In genomic region chr1:226633541-226634155, GRCh38 we compare ENCODE assay signal across 10 cellular contexts.
DNase-seq lines count a peak whose midpoint lies in the region; ATAC-seq, FAIRE-seq and TF ChIP-seq lines count a peak whose summit lies in the region.
"Had no signal": no experiment of that assay in that cellular context is flagged by ENCODE, and none has a peak within 500 bp of the region (broad histone marks: within the 10 kb centered on the region; RNA-seq: fewer than 3 reads in every experiment).

No MANE protein-coding gene starts in this region.

- CTCF ChIA-PET in OCI-LY7 (lab: Charles Lee; ENCODE audit: unreplicated experiment) = interaction anchor here (0.9 to 1.6 kb wide), 4 partner anchors 10 to 193 kb away, joined by 3 to 7 read pairs (median 4); no protein-coding TSS in a partner anchor
- CTCF ChIA-PET in HepG2 (lab: Yijun Ruan, JAX; ENCODE audit: low intra/inter-chr PET ratio, low total read pairs) = interaction anchor here (0.7 to 2.1 kb wide), 2 partner anchors 194 to 804 kb away, joined by 5 to 20 read pairs; no protein-coding TSS in a partner anchor

- no peaks in the 10 kb centered on the region for H3K9me3 ChIP-seq in heart left ventricle
- H3K9me3 ChIP-seq in OCI-LY7 (ENCODE audit: low read length) = no peaks in the 10 kb centered on the region
- H3K9me3 ChIP-seq in HepG2 (ENCODE audit: low read length) = no peaks in the 10 kb centered on the region
- H3K9me3 ChIP-seq: SJSA1 had no signal

- H2AFZ ChIP-seq in OCI-LY7 (ENCODE audit: low read length) (no peak overlapping the region), HepG2 (ENCODE audit: low read length) (no peak overlapping the region)

- H3K36me3 ChIP-seq in heart left ventricle (peaks cover 0 to 69% (median 34%) of the 10 kb centered on the region in 9 donors), OCI-LY7 (ENCODE audit: insufficient read depth, low read length) (peaks cover 53% of the 10 kb centered on the region), HepG2 (replicated peaks in 1 of 2; ENCODE audit: control insufficient read depth in 1 of 2, insufficient read depth in 2 of 2, low read length in 2 of 2) (no peaks in the 10 kb centered on the region)

- no TSS peak for BruUV-seq in OCI-LY7 (replicated peaks; lab: Mats Ljungman, UMichigan)
- no TSS peak for BruUV-seq in HepG2 (replicated peaks; lab: Mats Ljungman, UMichigan)

- H3K27ac ChIP-seq in heart left ventricle (peak overlapping the region in 9 of 12 donors; percentile 1 to 81 (median 39)), OCI-LY7 (ENCODE audit: low read depth, low read length, poor library complexity, severe bottlenecking) (peak overlapping the region; percentile 46), HepG2 (ENCODE audit: extremely low read length, insufficient read depth, low read length) (no peak overlapping the region)
- H3K27ac ChIP-seq: SJSA1 had no signal

- TF ChIP-seq POLR2A in heart left ventricle (IDR thresholded peaks at IDR 0.05) (no peak), HepG2 (IDR thresholded peaks at IDR 0.05; ENCODE audit: insufficient read depth in 1 of 2, low read depth in 2 of 2, low read length in 2 of 2) (no peak)

- FAIRE-seq in HepG2 (lab: Jason Lieb, UNC) = no peak

- in situ Hi-C loops in HepG2 (cut with HindIII; ENCODE audit: extremely low pct_ligation_motif_present, low pct_unique_long_range_greater_than_20kb) = loop anchor here (5.0 to 10.0 kb wide), 2 partner anchors 194 to 801 kb away; no protein-coding TSS in a partner anchor

- H3K79me2 ChIP-seq in OCI-LY7 (ENCODE audit: insufficient read depth, low read depth, low read length) (no peaks in the 10 kb centered on the region), HepG2 (ENCODE audit: insufficient read depth, low read length) (no peaks in the 10 kb centered on the region)

- H3K4me2 ChIP-seq in OCI-LY7 (ENCODE audit: low read length) = peak overlapping the region; percentile 57
- H3K4me2 ChIP-seq in HepG2 (ENCODE audit: low read depth, low read length) = no peak overlapping the region

- no peak for TF ChIP-seq EP300 in HepG2 (IDR thresholded peaks at IDR 0.05; ENCODE audit: low read depth in 2 of 2, low read length in 2 of 2)
- TF ChIP-seq EP300 in HepG2 (CRISPR knock-in tag; IDR thresholded peaks at IDR 0.05; ENCODE audit: borderline replicate concordance) = no peak

- no peaks in the 10 kb centered on the region for H3K9me2 ChIP-seq in OCI-LY7 (ENCODE audit: insufficient read depth, low read length)

- no peak overlapping the region for H3K9ac ChIP-seq in HepG2 (ENCODE audit: insufficient read depth, low read depth, low read length)

- ATAC-seq in heart left ventricle (peak; percentile 3 to 13 (median 7)), Right ventricle myocardium inferior (no peak), HepG2 (peak; percentile 20; the same call in 2 of the 3 replicates)

- H3K4me3 ChIP-seq in heart left ventricle = no peak overlapping the region
- no peak overlapping the region for H3K4me3 ChIP-seq in OCI-LY7 (ENCODE audit: low read depth, low read length, poor library complexity, severe bottlenecking)
- H3K4me3 ChIP-seq in HepG2 (replicated peaks in 1 of 3; ENCODE audit: insufficient read depth in 1 of 3, low read depth in 2 of 3, low read length in 3 of 3) = no peak overlapping the region
- H3K4me3 ChIP-seq: lung, SJSA1 had no signal

- H3K4me1 ChIP-seq in heart left ventricle (peaks cover 0 to 45% (median 23%) of the 10 kb centered on the region in 12 donors), OCI-LY7 (ENCODE audit: insufficient read depth, low read length, poor library complexity, severe bottlenecking) (peaks cover 58% of the 10 kb centered on the region), HepG2 (ENCODE audit: insufficient read depth, low read length) (no peaks in the 10 kb centered on the region)

- POLR2A ChIA-PET in OCI-LY7 (lab: Charles Lee) = interaction anchor here (1.2 kb wide), 1 partner anchor 276 kb away, joined by 4 read pairs; no protein-coding TSS in a partner anchor
- POLR2A ChIA-PET in HepG2 (lab: Yijun Ruan, JAX) = no interaction called here

- no peaks in the 10 kb centered on the region for H4K20me1 ChIP-seq in OCI-LY7 (ENCODE audit: insufficient read depth, low read length)
- no peaks in the 10 kb centered on the region for H4K20me1 ChIP-seq in HepG2 (ENCODE audit: insufficient read depth, low read length)

- DNase-seq in heart left ventricle = peak in 3 of 5 donors; percentile 10 to 42 (median 27)
- DNase-seq in Right ventricle myocardium inferior (ENCODE audit: missing footprints) = no peak
- DNase-seq in OCI-LY7 (ENCODE audit: low spot score) = no peak
- no peak for DNase-seq in HepG2 (ENCODE audit: low spot score)
- DNase-seq in DMS53 (lab: John Stamatoyannopoulos, UW) = no peak
- no peak for DNase-seq in stimulated activated CD4-positive, alpha-beta T cell treated with anti-CD3 and anti-CD28 coated beads, Interleukin-12 subunit alpha, Interleukin-12 subunit beta, amount 100 ng/mL, for 4 hours
- DNase-seq in putamen (ENCODE audit: low spot score) = no peak
- no peak for DNase-seq in globus pallidus (ENCODE audit: low spot score)

- H3K27me3 ChIP-seq in heart left ventricle (no peaks in the 10 kb centered on the region), HepG2 (ENCODE audit: control insufficient read depth in 1 of 2, insufficient read depth in 2 of 2, low read length in 2 of 2) (peaks cover 0 to 58% of the 10 kb centered on the region in 2 experiments; a peak in 4 of 5 replicates)
- H3K27me3 ChIP-seq: SJSA1 had no signal

- no peak for TF ChIP-seq RAD21 in HepG2 (CRISPR knock-in tag; IDR thresholded peaks at IDR 0.05)

- intact Hi-C loops in heart left ventricle (cut with DNase I) (loop anchor here (1.0 to 10.0 kb wide), 13 partner anchors 51 to 814 kb away; partner anchors contain the start of gene ITPKB (in 1 of the 10)), Right ventricle myocardium inferior (cut with DNase I) (loop anchor here (1.0 to 10.0 kb wide), 3 partner anchors 104 to 801 kb away; partner anchors contain the start of gene ITPKB), OCI-LY7 (cut with micrococcal nuclease; ENCODE audit: unreplicated experiment) (loop anchor here (1.0 to 10.0 kb wide), 5 partner anchors 54 to 601 kb away; partner anchors contain the start of gene COQ8A), HepG2 (cut with micrococcal nuclease; ENCODE audit: unreplicated experiment) (loop anchor here (2.0 to 10.0 kb wide), 2 partner anchors 31 to 801 kb away; no protein-coding TSS in a partner anchor)

- 32 to 58% (median 51%) methylated on average over 6 of the region's 6 CpGs for WGBS in heart left ventricle, 4 donors
- WGBS in HepG2 (ENCODE audit: low lambda C conversion rate) = 27% methylated on average over 3 of the region's 6 CpGs

- no peak for TF ChIP-seq CTCF in heart left ventricle (IDR thresholded peaks at IDR 0.05)
- no peak for TF ChIP-seq CTCF in OCI-LY7 (conservative IDR thresholded peaks at IDR 0.05; ENCODE audit: low read length)
- TF ChIP-seq CTCF in HepG2 (CRISPR knock-in tag; IDR thresholded peaks at IDR 0.05) = no peak

TF ChIP-seq in HepG2, 621 proteins besides CTCF, POLR2A, EP300 and RAD21 (continues in another document):
- TF ChIP-seq, protein P1, sequence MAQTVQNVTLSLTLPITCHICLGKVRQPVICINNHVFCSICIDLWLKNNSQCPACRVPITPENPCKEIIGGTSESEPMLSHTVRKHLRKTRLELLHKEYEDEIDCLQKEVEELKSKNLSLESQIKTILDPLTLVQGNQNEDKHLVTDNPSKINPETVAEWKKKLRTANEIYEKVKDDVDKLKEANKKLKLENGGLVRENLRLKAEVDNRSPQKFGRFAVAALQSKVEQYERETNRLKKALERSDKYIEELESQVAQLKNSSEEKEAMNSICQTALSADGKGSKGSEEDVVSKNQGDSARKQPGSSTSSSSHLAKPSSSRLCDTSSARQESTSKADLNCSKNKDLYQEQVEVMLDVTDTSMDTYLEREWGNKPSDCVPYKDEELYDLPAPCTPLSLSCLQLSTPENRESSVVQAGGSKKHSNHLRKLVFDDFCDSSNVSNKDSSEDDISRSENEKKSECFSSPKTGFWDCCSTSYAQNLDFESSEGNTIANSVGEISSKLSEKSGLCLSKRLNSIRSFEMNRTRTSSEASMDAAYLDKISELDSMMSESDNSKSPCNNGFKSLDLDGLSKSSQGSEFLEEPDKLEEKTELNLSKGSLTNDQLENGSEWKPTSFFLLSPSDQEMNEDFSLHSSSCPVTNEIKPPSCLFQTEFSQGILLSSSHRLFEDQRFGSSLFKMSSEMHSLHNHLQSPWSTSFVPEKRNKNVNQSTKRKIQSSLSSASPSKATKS (CRISPR knock-in tag; IDR thresholded peaks at IDR 0.05) = no peak
- TF ChIP-seq RCOR2 (CRISPR knock-in tag; IDR thresholded peaks at IDR 0.05) (no peak), PAXIP1 (CRISPR knock-in tag; conservative IDR thresholded peaks at IDR 0.05) (no peak), ZNF230 (CRISPR knock-in tag; IDR thresholded peaks at IDR 0.05) (no peak), NFKBIZ (CRISPR knock-in tag; IDR thresholded peaks at IDR 0.05) (no peak), POGZ (CRISPR knock-in tag; IDR thresholded peaks at IDR 0.05) (no peak), HCFC1 (IDR thresholded peaks at IDR 0.05; ENCODE audit: low read depth, low read length) (no peak), ZBTB20 (CRISPR knock-in tag; IDR thresholded peaks at IDR 0.05; ENCODE audit: borderline replicate concordance, low read depth) (no peak), JUND (CRISPR knock-in tag; IDR thresholded peaks at IDR 0.05) (no peak)

Comparison
In these comparisons a context has a peak if more than half of its experiments do, and no peak if none do; other contexts are left out.
1. DNase-seq: peak in heart left ventricle (3 of 5); none in Right ventricle myocardium inferior (single experiment), OCI-LY7 (single experiment), HepG2 (single experiment), DMS53 (single experiment), stimulated activated CD4-positive, alpha-beta T cell treated with anti-CD3 and anti-CD28 coated beads, Interleukin-12 subunit alpha, Interleukin-12 subunit beta, amount 100 ng/mL, for 4 hours (single experiment), putamen (single experiment) and globus pallidus (single experiment).